ENCODE assay signal across 1 cellular context in the genomic region with DNA sequence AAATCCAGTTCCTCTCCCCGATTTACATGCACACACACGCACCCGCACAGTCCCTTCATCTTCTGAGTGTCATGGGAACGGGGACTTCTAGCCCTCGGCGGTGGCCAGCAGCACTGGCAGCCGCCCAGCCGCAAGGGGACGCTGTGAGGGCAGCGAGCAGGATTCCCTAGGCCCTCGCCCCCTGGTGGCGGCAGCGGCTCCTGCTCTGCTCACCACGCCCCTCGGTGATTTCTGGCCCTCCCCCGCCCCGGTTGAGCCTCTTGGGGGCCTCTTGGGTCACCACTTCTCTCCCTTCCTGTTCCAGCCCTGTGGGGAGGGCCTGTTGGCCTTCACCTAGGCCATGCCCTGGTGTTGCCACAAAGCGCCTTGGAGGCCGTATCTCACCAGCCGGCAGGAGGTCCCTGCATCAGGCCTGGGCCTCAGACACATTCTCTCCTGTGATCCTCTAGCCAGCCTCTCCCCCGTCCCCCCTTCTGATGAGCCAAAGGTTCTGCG.
TF ChIP-seq lines count a peak whose summit lies in the region.

No MANE protein-coding gene starts in this region.

TF ChIP-seq in A549, 52 proteins besides CTCF, POLR2A, EP300 and RAD21 (continued from another document):
- TF ChIP-seq, protein P1, sequence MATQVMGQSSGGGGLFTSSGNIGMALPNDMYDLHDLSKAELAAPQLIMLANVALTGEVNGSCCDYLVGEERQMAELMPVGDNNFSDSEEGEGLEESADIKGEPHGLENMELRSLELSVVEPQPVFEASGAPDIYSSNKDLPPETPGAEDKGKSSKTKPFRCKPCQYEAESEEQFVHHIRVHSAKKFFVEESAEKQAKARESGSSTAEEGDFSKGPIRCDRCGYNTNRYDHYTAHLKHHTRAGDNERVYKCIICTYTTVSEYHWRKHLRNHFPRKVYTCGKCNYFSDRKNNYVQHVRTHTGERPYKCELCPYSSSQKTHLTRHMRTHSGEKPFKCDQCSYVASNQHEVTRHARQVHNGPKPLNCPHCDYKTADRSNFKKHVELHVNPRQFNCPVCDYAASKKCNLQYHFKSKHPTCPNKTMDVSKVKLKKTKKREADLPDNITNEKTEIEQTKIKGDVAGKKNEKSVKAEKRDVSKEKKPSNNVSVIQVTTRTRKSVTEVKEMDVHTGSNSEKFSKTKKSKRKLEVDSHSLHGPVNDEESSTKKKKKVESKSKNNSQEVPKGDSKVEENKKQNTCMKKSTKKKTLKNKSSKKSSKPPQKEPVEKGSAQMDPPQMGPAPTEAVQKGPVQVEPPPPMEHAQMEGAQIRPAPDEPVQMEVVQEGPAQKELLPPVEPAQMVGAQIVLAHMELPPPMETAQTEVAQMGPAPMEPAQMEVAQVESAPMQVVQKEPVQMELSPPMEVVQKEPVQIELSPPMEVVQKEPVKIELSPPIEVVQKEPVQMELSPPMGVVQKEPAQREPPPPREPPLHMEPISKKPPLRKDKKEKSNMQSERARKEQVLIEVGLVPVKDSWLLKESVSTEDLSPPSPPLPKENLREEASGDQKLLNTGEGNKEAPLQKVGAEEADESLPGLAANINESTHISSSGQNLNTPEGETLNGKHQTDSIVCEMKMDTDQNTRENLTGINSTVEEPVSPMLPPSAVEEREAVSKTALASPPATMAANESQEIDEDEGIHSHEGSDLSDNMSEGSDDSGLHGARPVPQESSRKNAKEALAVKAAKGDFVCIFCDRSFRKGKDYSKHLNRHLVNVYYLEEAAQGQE (IDR thresholded peaks at IDR 0.05) = no peak
- TF ChIP-seq MYC (IDR thresholded peaks at IDR 0.05; ENCODE audit: borderline replicate concordance, low read length) (peak; percentile 49; the same call in 1 of the 2 replicates), MAZ (IDR thresholded peaks at IDR 0.05; ENCODE audit: borderline replicate concordance, low read depth, low read length) (0 out of 2 replicates have a peak, but pooled peaks have one; percentile 29), RARB (CRISPR knock-in tag; IDR thresholded peaks at IDR 0.05) (no peak), MAFK (IDR thresholded peaks at IDR 0.05; ENCODE audit: partially characterized antibody) (no peak), ZNF302 (CRISPR knock-in tag; IDR thresholded peaks at IDR 0.05) (no peak)
TF ChIP-seq in A549: peak in this region for 4.
